In genomic region chr14:93963692-93964091, GRCh38 we compare ENCODE assay signal across 15 cellular contexts. TPM values are rescaled to one million over a fixed set of nuclear protein-coding genes. Genes with fewer than 3 reads are reported as not detected.
DNase-seq lines count a peak whose midpoint lies in the region; ATAC-seq, FAIRE-seq and TF ChIP-seq lines count a peak whose summit lies in the region.
"Had no signal": no experiment of that assay in that cellular context is flagged by ENCODE, and none has a peak within 500 bp of the region (broad histone marks: within the 10 kb centered on the region; RNA-seq: fewer than 3 reads in every experiment).

No MANE protein-coding gene starts in this region.

- H3K27me3 ChIP-seq in stomach = no peaks in the 10 kb centered on the region
- H3K27me3 ChIP-seq: dorsolateral prefrontal cortex, testis had no signal

- CTCF ChIA-PET in activated CD4-positive, alpha-beta memory T cell treated with anti-CD3 and anti-CD28 coated beads for 36 hours (lab: Charles Lee) = interaction anchor here (0.9 to 19.1 kb wide), 6 partner anchors 7 to 32 kb away, joined by 3 to 318 read pairs (median 40); partner anchors contain the start of gene ASB2

- H3K27ac Mint-ChIP-seq in activated CD4-positive, alpha-beta memory T cell treated with anti-CD3 and anti-CD28 coated beads for 36 hours = peak overlapping the region; percentile 100

- H3K36me3 ChIP-seq in kidney (ENCODE audit: control insufficient read depth in 1 of 2, insufficient read depth in 2 of 2, low read length in 2 of 2) (no peaks in the 10 kb centered on the region), stomach (no peaks in the 10 kb centered on the region)

- no peak overlapping the region for H3K9ac ChIP-seq in kidney (ENCODE audit: low read length in 2 of 2)

- POLR2A ChIA-PET in activated CD4-positive, alpha-beta memory T cell treated with anti-CD3 and anti-CD28 coated beads for 36 hours (lab: Charles Lee) = interaction anchor here (0.7 to 15.8 kb wide), 8 partner anchors 10 to 40 kb away, joined by 3 to 447 read pairs (median 5); partner anchors contain the start of gene ASB2

- DNase-seq in activated T-cell treated with anti-CD3 and anti-CD28 coated beads, Interleukin-2, amount 50 U/mL, for 4 hours = no peak
- no peak for DNase-seq in activated T-cell treated with anti-CD3 and anti-CD28 coated beads, Interleukin-2, amount 50 U/mL, for 1 hour
- DNase-seq in activated CD4-positive, alpha-beta memory T cell treated with anti-CD3 and anti-CD28 coated beads for 36 hours = peak; percentile 53
- DNase-seq in kidney (peak; percentile 15), stomach (no peak), HUDEP-2 (lab: John Stamatoyannopoulos, UW; ENCODE audit: unreplicated experiment in 76 of 76) (no peak)
- DNase-seq: anterior cingulate cortex, DMS 273 treated with DMSO at 0.1 percent for 48 hours, dorsolateral prefrontal cortex, testis had no signal

- no peaks in the 10 kb centered on the region for H3K36me3 Mint-ChIP-seq in activated T-cell treated with anti-CD3 and anti-CD28 coated beads, Interleukin-2, amount 50 U/mL, for 4 hours (ENCODE audit: insufficient read depth)
- H3K36me3 Mint-ChIP-seq in activated CD4-positive, alpha-beta memory T cell treated with anti-CD3 and anti-CD28 coated beads for 36 hours = peaks cover 25% of the 10 kb centered on the region

- peaks cover 0 to 12% of the 10 kb centered on the region in 2 donors for H3K4me1 ChIP-seq in kidney (ENCODE audit: control insufficient read depth in 1 of 2, insufficient read depth in 1 of 2, low read depth in 1 of 2, low read length in 2 of 2)
- peaks cover 19 to 81% (median 45%) of the 10 kb centered on the region in 4 donors for H3K4me1 ChIP-seq in stomach
- H3K4me1 ChIP-seq: testis had no signal

- 64 to 78% (median 71%) methylated on average over 4 of the region's 4 CpGs for WGBS in stomach, 5 donors

- H3K27ac ChIP-seq in kidney (ENCODE audit: low read depth in 2 of 2, low read length in 2 of 2) (no peak overlapping the region), stomach (peak overlapping the region in 4 of 5 donors; percentile 44 to 73 (median 64))
- H3K27ac ChIP-seq: testis had no signal

- H3K9me3 Mint-ChIP-seq in activated T-cell treated with anti-CD3 and anti-CD28 coated beads, Interleukin-2, amount 50 U/mL, for 4 hours = no peaks in the 10 kb centered on the region
- H3K9me3 Mint-ChIP-seq in activated CD4-positive, alpha-beta memory T cell treated with anti-CD3 and anti-CD28 coated beads for 36 hours = no peaks in the 10 kb centered on the region

- ATAC-seq in activated T-cell treated with anti-CD3 and anti-CD28 coated beads, Interleukin-2, amount 50 U/mL, for 4 hours = no peak
- no peak for ATAC-seq in HG03565 (IDR thresholded peaks at IDR 0.05; ENCODE audit: unreplicated experiment)
- no peak for ATAC-seq in GM21526 (IDR thresholded peaks at IDR 0.05; ENCODE audit: low FRiP score, unreplicated experiment)
- ATAC-seq: sciatic nerve had no signal

- intact Hi-C loops in activated CD4-positive, alpha-beta memory T cell treated with anti-CD3 and anti-CD28 coated beads for 36 hours (cut with micrococcal nuclease) = loop anchor here (1.0 to 5.0 kb wide), 9 partner anchors 8 to 1569 kb away; partner anchors contain the start of genes ASB2, DDX24, IFI27L1 and IFI27L2
- intact Hi-C loops in kidney (cut with DNase I) = no loop called here
- intact Hi-C loops in stomach (cut with DNase I; ENCODE audit: low total_unique reads) = no loop called here

- peaks cover 64% of the 10 kb centered on the region for H3K4me1 Mint-ChIP-seq in activated T-cell treated with anti-CD3 and anti-CD28 coated beads, Interleukin-2, amount 50 U/mL, for 4 hours (ENCODE audit: low read depth)
- peaks cover 81% of the 10 kb centered on the region for H3K4me1 Mint-ChIP-seq in activated CD4-positive, alpha-beta memory T cell treated with anti-CD3 and anti-CD28 coated beads for 36 hours (ENCODE audit: low read depth)

- no peaks in the 10 kb centered on the region for H3K27me3 Mint-ChIP-seq in activated T-cell treated with anti-CD3 and anti-CD28 coated beads, Interleukin-2, amount 50 U/mL, for 4 hours (ENCODE audit: low read depth)
- no peaks in the 10 kb centered on the region for H3K27me3 Mint-ChIP-seq in activated CD4-positive, alpha-beta memory T cell treated with anti-CD3 and anti-CD28 coated beads for 36 hours

- no peak for FAIRE-seq in kidney (lab: Jason Lieb, UNC)

- peak overlapping the region; percentile 49 for H3K4me3 Mint-ChIP-seq in activated T-cell treated with anti-CD3 and anti-CD28 coated beads, Interleukin-2, amount 50 U/mL, for 4 hours
- H3K4me3 Mint-ChIP-seq in activated CD4-positive, alpha-beta memory T cell treated with anti-CD3 and anti-CD28 coated beads for 36 hours = peak overlapping the region; percentile 47

- no peak for TF ChIP-seq CTCF in kidney (IDR thresholded peaks at IDR 0.05; ENCODE audit: borderline replicate concordance, extremely low read depth, insufficient read depth)
- no peak for TF ChIP-seq CTCF in stomach (IDR thresholded peaks at IDR 0.05)

- no peak for TF ChIP-seq POLR2A in stomach (IDR thresholded peaks at IDR 0.05)

- TF ChIP-seq EP300 in stomach (IDR thresholded peaks at IDR 0.05) = no peak

- H3K4me3 ChIP-seq in kidney (ENCODE audit: low read length in 2 of 2) = no peak overlapping the region
- no peak overlapping the region for H3K4me3 ChIP-seq in stomach
- H3K4me3 ChIP-seq: dorsolateral prefrontal cortex, testis had no signal

- H3K9me3 ChIP-seq in kidney (ENCODE audit: control insufficient read depth in 1 of 2, low read length in 2 of 2) = no peaks in the 10 kb centered on the region
- no peaks in the 10 kb centered on the region for H3K9me3 ChIP-seq in stomach
- H3K9me3 ChIP-seq: testis had no signal

RNA-seq across cellular contexts. Expression of gene ASB2, which starts 12.7 kb away (rescaled TPM):
- 1 to 10 TPM; 8.2 to 9.9 (median 9.8) TPM for total RNA-seq in activated T-cell treated with anti-CD3 and anti-CD28 coated beads, Interleukin-2, amount 50 U/mL, for 4 hours
- 10 to 100 TPM; 40.6 to 44.6 TPM for total RNA-seq in activated CD4-positive, alpha-beta memory T cell treated with anti-CD3 and anti-CD28 coated beads for 36 hours
- total RNA-seq in kidney (3.7 TPM), stomach (100 to 1,000 TPM in 1 of 5 donors, 10 to 100 TPM in 3, 1 to 10 TPM in 1; 9.6 to 199 (median 34.8) TPM)
- polyA plus RNA-seq in kidney (ENCODE audit: insufficient read depth, low read depth, low replicate concordance) (0.97 TPM), stomach (10 to 100 TPM in 1 of 3 donors, 1 to 10 TPM in 2; 2.0 to 17.1 (median 2.2) TPM)

RNA-seq across cellular contexts. Expression of gene CCDC197, which starts 33.4 kb away (rescaled TPM):
- under 1 TPM in 1 of 3 donors, not detected in 2; 0.35 TPM for total RNA-seq in activated T-cell treated with anti-CD3 and anti-CD28 coated beads, Interleukin-2, amount 50 U/mL, for 4 hours
- total RNA-seq in activated CD4-positive, alpha-beta memory T cell treated with anti-CD3 and anti-CD28 coated beads for 36 hours = under 1 TPM; 0.44 to 0.69 TPM
- total RNA-seq in kidney = not detected
- not detected for polyA plus RNA-seq in kidney (ENCODE audit: insufficient read depth, low read depth, low replicate concordance)
- total RNA-seq in stomach = not detected
- polyA plus RNA-seq in stomach = not detected
- total RNA-seq: activated CD8-positive, alpha-beta memory T cell treated with anti-CD3 and anti-CD28 coated beads for 36 hours; HT-29; sciatic nerve had no signal

RNA-seq across cellular contexts. Expression of gene FAM181A, which starts 36.5 kb away (rescaled TPM):
- not detected for total RNA-seq in activated T-cell treated with anti-CD3 and anti-CD28 coated beads, Interleukin-2, amount 50 U/mL, for 4 hours
- not detected for total RNA-seq in activated CD4-positive, alpha-beta memory T cell treated with anti-CD3 and anti-CD28 coated beads for 36 hours
- total RNA-seq in kidney (not detected), stomach (not detected)
- polyA plus RNA-seq in kidney (ENCODE audit: insufficient read depth, low read depth, low replicate concordance) (not detected), stomach (not detected)
- total RNA-seq: activated CD8-positive, alpha-beta memory T cell treated with anti-CD3 and anti-CD28 coated beads for 36 hours; HT-29; sciatic nerve had no signal

Comparison
In these comparisons a context has a peak if more than half of its experiments do, and no peak if none do; other contexts are left out.
1. DNase-seq: peak in activated CD4-positive, alpha-beta memory T cell treated with anti-CD3 and anti-CD28 coated beads for 36 hours (single experiment) and kidney (single experiment); none in activated T-cell treated with anti-CD3 and anti-CD28 coated beads, Interleukin-2, amount 50 U/mL, for 4 hours (single experiment), activated T-cell treated with anti-CD3 and anti-CD28 coated beads, Interleukin-2, amount 50 U/mL, for 1 hour (single experiment), stomach (single experiment) and HUDEP-2 (0 of 76).
2. H3K27ac ChIP-seq: peak in stomach (4 of 5); none in kidney (0 of 2).